8 cellular contexts compared by ENCODE assay signal in genomic region chr16:87764600-87765472, GRCh38. TPM values are rescaled to one million over a fixed set of nuclear protein-coding genes. Genes with fewer than 3 reads are reported as not detected.
A peak's percentile ranks its signal among the peaks of the same experiment; 100 is the strongest.
DNase-seq lines count a peak whose midpoint lies in the region; ATAC-seq and TF ChIP-seq lines count a peak whose summit lies in the region.

No MANE protein-coding gene starts in this region.

- DNase-seq in CD14-positive monocyte (ENCODE audit: low spot score) (no peak), HFFc6 (no peak), foreskin fibroblast (no peak), NCI-H2227 treated with DMSO at 0.1 percent for 48 hours (lab: John Stamatoyannopoulos, UW) (no peak), SHP77 (lab: John Stamatoyannopoulos, UW) (no peak), nucleus accumbens (lab: John Stamatoyannopoulos, UW) (no peak)
- peak; percentile 65 for DNase-seq in activated CD4-positive, alpha-beta T cell treated with anti-CD3 and anti-CD28 coated beads, Interleukin-2, amount 10 ng/mL, durations not matched to agents 7 days and 5 days
- DNase-seq in stimulated activated effector memory CD8-positive, alpha-beta T cell treated with anti-CD3 and anti-CD28 coated beads, Interleukin-12 subunit alpha, Interleukin-12 subunit beta, amount 100 ng/mL, for 72 hours (ENCODE audit: low spot score in 2 of 2): peak in 1 of 2 donors; percentile 72

- H3K4me1 Mint-ChIP-seq in CD14-positive monocyte: peaks cover 22% of the 10 kb centered on the region
- peaks cover 34% of the 10 kb centered on the region for H3K4me1 Mint-ChIP-seq in HFFc6 (ENCODE audit: low read depth)
- peaks cover 46% of the 10 kb centered on the region for H3K4me1 Mint-ChIP-seq in activated CD4-positive, alpha-beta T cell treated with anti-CD3 and anti-CD28 coated beads, Interleukin-2, amount 10 ng/mL, durations not matched to agents 7 days and 5 days
- peaks cover 40% of the 10 kb centered on the region for H3K4me1 Mint-ChIP-seq in stimulated activated effector memory CD8-positive, alpha-beta T cell treated with anti-CD3 and anti-CD28 coated beads, Interleukin-12 subunit alpha, Interleukin-12 subunit beta, amount 100 ng/mL, for 72 hours

- intact Hi-C loops in CD14-positive monocyte (cut with micrococcal nuclease): loop anchor here (5.0 kb wide), 1 partner anchor 807 kb away; the partner anchor contains the start of gene ZC3H18 (in 2 of the 2)

- H3K27me3 Mint-ChIP-seq in CD14-positive monocyte (ENCODE audit: low read depth in 3 of 3): peaks cover 0 to 10% (median 0%) of the 10 kb centered on the region in 3 donors
- peaks cover 3% of the 10 kb centered on the region; the same call in 1 of the 2 replicates for H3K27me3 Mint-ChIP-seq in HFFc6 (ENCODE audit: insufficient read depth)
- H3K27me3 Mint-ChIP-seq in activated CD4-positive, alpha-beta T cell treated with anti-CD3 and anti-CD28 coated beads, Interleukin-2, amount 10 ng/mL, durations not matched to agents 7 days and 5 days: no peaks in the 10 kb centered on the region

- ATAC-seq in stimulated activated effector memory CD8-positive, alpha-beta T cell treated with anti-CD3 and anti-CD28 coated beads, Interleukin-12 subunit alpha, Interleukin-12 subunit beta, amount 100 ng/mL, for 72 hours: peak; percentile 58

- H3K4me3 Mint-ChIP-seq in CD14-positive monocyte: peak overlapping the region; percentile 89 to 100
- peak overlapping the region; percentile 100 for H3K4me3 Mint-ChIP-seq in HFFc6
- H3K4me3 Mint-ChIP-seq in activated CD4-positive, alpha-beta T cell treated with anti-CD3 and anti-CD28 coated beads, Interleukin-2, amount 10 ng/mL, durations not matched to agents 7 days and 5 days: peak overlapping the region; percentile 94
- H3K4me3 Mint-ChIP-seq in stimulated activated effector memory CD8-positive, alpha-beta T cell treated with anti-CD3 and anti-CD28 coated beads, Interleukin-12 subunit alpha, Interleukin-12 subunit beta, amount 100 ng/mL, for 72 hours: peak overlapping the region; percentile 100

- H3K27ac Mint-ChIP-seq in CD14-positive monocyte (peak overlapping the region in 5 of 7 donors; percentile 75 to 96 (median 88)), HFFc6 (peak overlapping the region; percentile 57; the same call in 1 of the 2 replicates)
- peak overlapping the region; percentile 98 for H3K27ac Mint-ChIP-seq in activated CD4-positive, alpha-beta T cell treated with anti-CD3 and anti-CD28 coated beads, Interleukin-2, amount 10 ng/mL, durations not matched to agents 7 days and 5 days
- H3K27ac Mint-ChIP-seq in stimulated activated effector memory CD8-positive, alpha-beta T cell treated with anti-CD3 and anti-CD28 coated beads, Interleukin-12 subunit alpha, Interleukin-12 subunit beta, amount 100 ng/mL, for 72 hours: peak overlapping the region; percentile 99

- peaks cover 28 to 40% of the 10 kb centered on the region in 2 donors for H3K36me3 Mint-ChIP-seq in CD14-positive monocyte
- H3K36me3 Mint-ChIP-seq in HFFc6 (ENCODE audit: low read depth): peaks cover 5% of the 10 kb centered on the region
- H3K36me3 Mint-ChIP-seq in activated CD4-positive, alpha-beta T cell treated with anti-CD3 and anti-CD28 coated beads, Interleukin-2, amount 10 ng/mL, durations not matched to agents 7 days and 5 days (ENCODE audit: low read depth): peaks cover 30% of the 10 kb centered on the region
- peaks cover 62% of the 10 kb centered on the region for H3K36me3 Mint-ChIP-seq in stimulated activated effector memory CD8-positive, alpha-beta T cell treated with anti-CD3 and anti-CD28 coated beads, Interleukin-12 subunit alpha, Interleukin-12 subunit beta, amount 100 ng/mL, for 72 hours

- H3K4me3 ChIP-seq in foreskin fibroblast (ENCODE audit: low read depth in 1 of 2, low read length in 2 of 2): peak overlapping the region; percentile 87 to 88

- peaks cover 0 to 2% (median 0%) of the 10 kb centered on the region in 7 donors for H3K9me3 Mint-ChIP-seq in CD14-positive monocyte
- no peaks in the 10 kb centered on the region for H3K9me3 Mint-ChIP-seq in HFFc6
- H3K9me3 Mint-ChIP-seq in activated CD4-positive, alpha-beta T cell treated with anti-CD3 and anti-CD28 coated beads, Interleukin-2, amount 10 ng/mL, durations not matched to agents 7 days and 5 days: no peaks in the 10 kb centered on the region
- H3K9me3 Mint-ChIP-seq in stimulated activated effector memory CD8-positive, alpha-beta T cell treated with anti-CD3 and anti-CD28 coated beads, Interleukin-12 subunit alpha, Interleukin-12 subunit beta, amount 100 ng/mL, for 72 hours: no peaks in the 10 kb centered on the region

- POLR2A ChIA-PET in activated CD4-positive, alpha-beta T cell treated with anti-CD3 and anti-CD28 coated beads, Interleukin-2, amount 10 ng/mL, durations not matched to agents 7 days and 5 days (lab: Charles Lee): no interaction called here

- CTCF ChIA-PET in activated CD4-positive, alpha-beta T cell treated with anti-CD3 and anti-CD28 coated beads, Interleukin-2, amount 10 ng/mL, durations not matched to agents 7 days and 5 days (lab: Charles Lee): interaction anchor here (0.6 to 2.0 kb wide), 9 partner anchors 9 to 150 kb away, joined by 3 to 14 read pairs (median 4); no protein-coding TSS in a partner anchor

- no peak for TF ChIP-seq CTCF in CD14-positive monocyte (IDR thresholded peaks at IDR 0.05)
- no peak for TF ChIP-seq CTCF in HFFc6 (IDR thresholded peaks at IDR 0.05)
- no peak for TF ChIP-seq CTCF in foreskin fibroblast (IDR thresholded peaks at IDR 0.05; ENCODE audit: low read depth, low read length)

RNA-seq across cellular contexts. Expression of gene KLHDC4, which starts 0.9 kb away (rescaled TPM):
- polyA plus RNA-seq in CD14-positive monocyte: 10 to 100 TPM; 11.2 to 12.6 TPM
- 10 to 100 TPM; 18.4 to 23.7 (median 21.7) TPM for total RNA-seq in HFFc6 (2021; fragmentation: NEBNext Ultra II Directional; extraction: Animal tissue kit (Norgen Biotek cat#: 25700))
- 100 to 1,000 TPM in 1 of 2 experiments, 10 to 100 TPM in 1; 83.2 to 102 TPM for total RNA-seq in activated CD4-positive, alpha-beta T cell treated with anti-CD3 and anti-CD28 coated beads, Interleukin-2, amount 10 ng/mL, durations not matched to agents 7 days and 5 days
